ENCODE assay signal across 14 cellular contexts in genomic region chr11:9754041-9754471, GRCh38.
DNase-seq lines count a peak whose midpoint lies in the region; ATAC-seq and TF ChIP-seq lines count a peak whose summit lies in the region.
"Had no signal": no experiment of that assay in that cellular context is flagged by ENCODE, and none has a peak within 500 bp of the region (broad histone marks: within the 10 kb centered on the region; RNA-seq: fewer than 3 reads in every experiment).

No MANE protein-coding gene starts in this region.

- peaks cover 61% of the 10 kb centered on the region for H3K4me1 Mint-ChIP-seq in activated B cell treated with CpG ODN at 0.5 μM for 24 hours
- H3K4me1 Mint-ChIP-seq in stimulated activated naive CD8-positive, alpha-beta T cell treated with anti-CD3 and anti-CD28 coated beads, Interleukin-15, amount 100 ng/mL, for 72 hours, result peaks cover 44% of the 10 kb centered on the region

- POLR2A ChIA-PET in activated B cell treated with CpG ODN at 0.5 μM for 24 hours (lab: Charles Lee), result interaction anchor here (0.6 to 5.0 kb wide), 14 partner anchors 9 to 550 kb away, joined by 3 to 26 read pairs (median 4); partner anchors contain the start of gene WEE1

- peaks cover 38% of the 10 kb centered on the region for H3K36me3 Mint-ChIP-seq in activated B cell treated with CpG ODN at 0.5 μM for 24 hours (ENCODE audit: low read depth)

- intact Hi-C loops in activated B cell treated with CpG ODN at 0.5 μM for 24 hours (cut with micrococcal nuclease) (loop anchor here (10.0 kb wide), 2 partner anchors 701 to 1069 kb away; partner anchors contain the start of genes AMPD3, RPL27A and TRIM66), thyroid gland (cut with DNase I) (loop anchor here (10.0 kb wide), 1 partner anchor 229 kb away; no protein-coding TSS in a partner anchor)

- H3K27me3 Mint-ChIP-seq in activated B cell treated with CpG ODN at 0.5 μM for 24 hours, result no peaks in the 10 kb centered on the region
- H3K27me3 Mint-ChIP-seq in stimulated activated naive CD8-positive, alpha-beta T cell treated with anti-CD3 and anti-CD28 coated beads, Interleukin-15, amount 100 ng/mL, for 72 hours, result no peaks in the 10 kb centered on the region

- peak; percentile 34 for DNase-seq in DMS 273 (lab: John Stamatoyannopoulos, UW; ENCODE audit: unreplicated experiment)
- no peak for DNase-seq in DMS 273 treated with DMSO at 0.1 percent for 48 hours (lab: John Stamatoyannopoulos, UW)
- no peak for DNase-seq in activated B cell treated with CpG ODN at 0.5 μM for 24 hours
- peak; percentile 95 to 98 for DNase-seq in foreskin keratinocyte
- peak in 1 of 2 donors; percentile 41 for DNase-seq in thyroid gland
- DNase-seq in Kasumi-1 (lab: John Stamatoyannopoulos, UW), result no peak
- DNase-seq in stimulated activated naive CD8-positive, alpha-beta T cell treated with anti-CD3 and anti-CD28 coated beads, Interleukin-15, amount 100 ng/mL, for 72 hours, result no peak
- DNase-seq: activated CD4-positive, alpha-beta T cell treated with anti-CD3 and anti-CD28 coated beads for 48 hours; activated gamma-delta T cell treated with Interleukin-2 at 50 U/mL for 16 hours; colonic mucosa; NCI-H2029 treated with DMSO at 0.1 percent for 48 hours; Right ventricle myocardium superior had no signal

- WGBS in thyroid gland, 2 donors, result 67 to 71% methylated on average over 3 of the region's 3 CpGs

- TF ChIP-seq POLR2A in thyroid gland (IDR thresholded peaks at IDR 0.05), result no peak

- CTCF ChIA-PET in activated B cell treated with CpG ODN at 0.5 μM for 24 hours (lab: Charles Lee), result interaction anchor here (0.6 to 2.7 kb wide), 4 partner anchors 62 to 219 kb away, joined by 3 to 13 read pairs (median 7); no protein-coding TSS in a partner anchor

- no peak for TF ChIP-seq CTCF in activated B cell treated with CpG ODN at 0.5 μM for 24 hours (IDR thresholded peaks at IDR 0.05)
- TF ChIP-seq CTCF in foreskin keratinocyte (conservative IDR thresholded peaks at IDR 0.05), result peak; percentile 44
- no peak for TF ChIP-seq CTCF in thyroid gland (IDR thresholded peaks at IDR 0.05)

- H3K27ac ChIP-seq in foreskin keratinocyte, result peak overlapping the region; percentile 98
- peak overlapping the region in 2 of 3 donors; percentile 32 to 65 for H3K27ac ChIP-seq in thyroid gland
- H3K27ac ChIP-seq: 22Rv1, colonic mucosa had no signal

- ATAC-seq in activated B cell treated with CpG ODN at 0.5 μM for 24 hours (ENCODE audit: low read depth), result peak; percentile 7
- ATAC-seq in foreskin keratinocyte, result peak; percentile 55
- ATAC-seq in GM21529 (IDR thresholded peaks at IDR 0.05; ENCODE audit: unreplicated experiment), result no peak
- no peak for ATAC-seq in stimulated activated naive CD8-positive, alpha-beta T cell treated with anti-CD3 and anti-CD28 coated beads, Interleukin-15, amount 100 ng/mL, for 72 hours

- H3K4me1 ChIP-seq in foreskin keratinocyte, result peaks cover 53% of the 10 kb centered on the region
- H3K4me1 ChIP-seq in thyroid gland, result peaks cover 3 to 47% of the 10 kb centered on the region in 2 donors

- H3K4me3 Mint-ChIP-seq in activated B cell treated with CpG ODN at 0.5 μM for 24 hours, result peak overlapping the region; percentile 8
- no peak overlapping the region for H3K4me3 Mint-ChIP-seq in stimulated activated naive CD8-positive, alpha-beta T cell treated with anti-CD3 and anti-CD28 coated beads, Interleukin-15, amount 100 ng/mL, for 72 hours

- H3K36me3 ChIP-seq in thyroid gland, result peaks cover 3 to 10% of the 10 kb centered on the region in 2 donors
- H3K36me3 ChIP-seq: colonic mucosa had no signal

- H3K27me3 ChIP-seq in foreskin keratinocyte, result no peaks in the 10 kb centered on the region
- no peaks in the 10 kb centered on the region for H3K27me3 ChIP-seq in thyroid gland
- H3K27me3 ChIP-seq: colonic mucosa had no signal

- H3K9me3 Mint-ChIP-seq in activated B cell treated with CpG ODN at 0.5 μM for 24 hours, result no peaks in the 10 kb centered on the region
- no peaks in the 10 kb centered on the region for H3K9me3 Mint-ChIP-seq in stimulated activated naive CD8-positive, alpha-beta T cell treated with anti-CD3 and anti-CD28 coated beads, Interleukin-15, amount 100 ng/mL, for 72 hours

- H3K27ac Mint-ChIP-seq in activated B cell treated with CpG ODN at 0.5 μM for 24 hours, result peak overlapping the region; percentile 92
- H3K27ac Mint-ChIP-seq in stimulated activated naive CD8-positive, alpha-beta T cell treated with anti-CD3 and anti-CD28 coated beads, Interleukin-15, amount 100 ng/mL, for 72 hours, result no peak overlapping the region

- H3K9me3 ChIP-seq in thyroid gland, result no peaks in the 10 kb centered on the region
- H3K9me3 ChIP-seq: colonic mucosa had no signal

- no peak overlapping the region for H3K4me3 ChIP-seq in thyroid gland (replicated peaks in 1 of 3)
- H3K4me3 ChIP-seq: colonic mucosa had no signal

Comparison
In these comparisons a context has a peak if more than half of its experiments do, and no peak if none do; other contexts are left out.
1. DNase-seq: peak in DMS 273 (single experiment) and foreskin keratinocyte (2 of 2); none in DMS 273 treated with DMSO at 0.1 percent for 48 hours (single experiment), activated B cell treated with CpG ODN at 0.5 μM for 24 hours (single experiment), Kasumi-1 (0 of 2) and stimulated activated naive CD8-positive, alpha-beta T cell treated with anti-CD3 and anti-CD28 coated beads, Interleukin-15, amount 100 ng/mL, for 72 hours (0 of 2).
2. ATAC-seq: peak in activated B cell treated with CpG ODN at 0.5 μM for 24 hours (single experiment) and foreskin keratinocyte (single experiment); none in GM21529 (single experiment) and stimulated activated naive CD8-positive, alpha-beta T cell treated with anti-CD3 and anti-CD28 coated beads, Interleukin-15, amount 100 ng/mL, for 72 hours (single experiment).